11 cellular contexts compared by ENCODE assay signal in the genomic region with DNA sequence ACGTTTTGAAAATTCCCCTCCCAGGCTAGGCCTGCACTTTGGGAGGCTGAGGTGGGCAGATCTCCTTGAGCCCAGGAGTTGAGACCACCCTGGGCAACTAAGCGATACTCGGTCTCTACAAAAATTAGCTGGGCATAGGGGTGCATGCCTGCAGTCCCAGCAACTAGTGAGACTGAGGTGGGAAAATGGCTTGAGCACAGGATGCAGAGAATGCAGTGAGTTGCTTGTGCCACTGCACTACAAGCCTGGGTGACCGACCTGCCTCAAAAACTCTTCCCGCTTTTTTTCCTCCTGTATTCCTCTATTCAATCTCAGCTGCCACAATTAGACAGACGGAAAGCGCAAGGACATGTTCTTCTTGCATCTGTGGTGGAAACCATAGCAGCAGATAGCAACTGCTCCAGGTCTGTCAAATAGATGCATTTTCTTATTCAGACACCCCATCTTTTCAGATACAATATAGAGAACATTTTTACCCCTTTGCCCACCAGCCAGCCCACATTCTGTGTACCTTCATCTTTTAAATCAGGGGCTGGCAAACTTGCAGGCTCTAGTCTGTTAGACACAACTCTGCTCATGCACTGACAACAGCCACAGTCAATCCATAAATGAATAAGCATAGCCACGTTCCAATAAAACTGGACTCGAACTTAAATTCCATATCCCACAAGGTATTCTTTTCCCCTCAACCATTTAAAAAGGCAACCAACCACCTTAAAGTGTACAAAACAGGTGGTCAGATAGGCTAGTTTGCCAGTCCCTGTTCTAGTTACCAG. TPM values are rescaled to one million over a fixed set of nuclear protein-coding genes. Genes with fewer than 3 reads are reported as not detected.
A peak's percentile ranks its signal among the peaks of the same experiment; 100 is the strongest.
DNase-seq lines count a peak whose midpoint lies in the region; ATAC-seq, FAIRE-seq and TF ChIP-seq lines count a peak whose summit lies in the region.
"Had no signal": no experiment of that assay in that cellular context is flagged by ENCODE, and none has a peak within 500 bp of the region (broad histone marks: within the 10 kb centered on the region; RNA-seq: fewer than 3 reads in every experiment).

No MANE protein-coding gene starts in this region.

- no peak for DNase-seq in A549 (ENCODE audit: low read depth in 1 of 2, low spot score in 1 of 2)
- no peak for DNase-seq in GM12892 (ENCODE audit: insufficient read length)
- no peak for DNase-seq in activated CD8-positive, alpha-beta T cell treated with anti-CD3 and anti-CD28 coated beads, Interleukin-2, amount 10 ng/mL, durations not matched to agents 7 days and 5 days
- DNase-seq in left lobe of liver (ENCODE audit: low spot score): no peak
- DNase-seq in NOMO-1 treated with dmso at 0.1 percent for 144 hours (lab: John Stamatoyannopoulos, UW; ENCODE audit: unreplicated experiment): no peak
- DNase-seq in HEK293T (ENCODE audit: extremely low spot score): no peak
- no peak for DNase-seq in effector CD8-positive, alpha-beta T cell (lab: John Stamatoyannopoulos, UW)
- DNase-seq in NCI-H748 (lab: John Stamatoyannopoulos, UW; ENCODE audit: unreplicated experiment): no peak
- DNase-seq: NCI-H1694 treated with DMSO at 0.1 percent for 48 hours, posterior cingulate gyrus had no signal

- no peak for TF ChIP-seq EP300 in A549 (IDR thresholded peaks at IDR 0.05)

- no peak overlapping the region for H3K27ac ChIP-seq in A549

- no peak for TF ChIP-seq RAD21 in A549 (conservative IDR thresholded peaks at IDR 0.05 in 1 of 2, IDR thresholded peaks at IDR 0.05 in 1 of 2)

- peak overlapping the region; percentile 90; the same call in 2 of the 3 replicates for H3K4me2 ChIP-seq in A549

- H3K27me3 Mint-ChIP-seq in activated CD8-positive, alpha-beta T cell treated with anti-CD3 and anti-CD28 coated beads, Interleukin-2, amount 10 ng/mL, durations not matched to agents 7 days and 5 days (ENCODE audit: low read depth): no peaks in the 10 kb centered on the region

- 78% methylated on average over 9 of the region's 9 CpGs for WGBS in A549 (ENCODE audit: missing lambda C conversion rate)

- no peak overlapping the region for H3K4me3 ChIP-seq in A549

- no peak for TF ChIP-seq POLR2A in A549 (IDR thresholded peaks at IDR 0.05; ENCODE audit: low read length)
- peak; percentile 17; the same call in 1 of the 2 replicates for TF ChIP-seq POLR2A in GM12892 (IDR thresholded peaks at IDR 0.05; ENCODE audit: low read depth, low read length)

- FAIRE-seq in A549 (lab: Jason Lieb, UNC) (no peak), GM12892 (lab: Jason Lieb, UNC) (no peak)

- H3K9me3 Mint-ChIP-seq in activated CD8-positive, alpha-beta T cell treated with anti-CD3 and anti-CD28 coated beads, Interleukin-2, amount 10 ng/mL, durations not matched to agents 7 days and 5 days (ENCODE audit: insufficient read depth): no peaks in the 10 kb centered on the region

- no peaks in the 10 kb centered on the region for H3K9me3 ChIP-seq in A549

- H3K36me3 Mint-ChIP-seq in activated CD8-positive, alpha-beta T cell treated with anti-CD3 and anti-CD28 coated beads, Interleukin-2, amount 10 ng/mL, durations not matched to agents 7 days and 5 days (ENCODE audit: low read depth): peaks cover 86% of the 10 kb centered on the region

- H3K27ac Mint-ChIP-seq in activated CD8-positive, alpha-beta T cell treated with anti-CD3 and anti-CD28 coated beads, Interleukin-2, amount 10 ng/mL, durations not matched to agents 7 days and 5 days: peak overlapping the region; percentile 87

- peaks cover 76% of the 10 kb centered on the region for H3K4me1 Mint-ChIP-seq in activated CD8-positive, alpha-beta T cell treated with anti-CD3 and anti-CD28 coated beads, Interleukin-2, amount 10 ng/mL, durations not matched to agents 7 days and 5 days (ENCODE audit: low read depth)

- H3K4me3 Mint-ChIP-seq in activated CD8-positive, alpha-beta T cell treated with anti-CD3 and anti-CD28 coated beads, Interleukin-2, amount 10 ng/mL, durations not matched to agents 7 days and 5 days: peak overlapping the region; percentile 19

- CTCF ChIA-PET in A549 (lab: Yijun Ruan, JAX) (interaction anchor here (1.2 kb wide), 1 partner anchor 10 kb away, joined by 4 read pairs; no protein-coding TSS in a partner anchor), HEK293T (lab: Yijun Ruan, JAX) (no interaction called here)
- CTCF ChIA-PET in activated CD8-positive, alpha-beta T cell treated with anti-CD3 and anti-CD28 coated beads, Interleukin-2, amount 10 ng/mL, durations not matched to agents 7 days and 5 days (lab: Charles Lee): interaction anchor here (1.1 to 1.7 kb wide), 3 partner anchors 28 to 58 kb away, joined by 3 to 4 read pairs (median 3); no protein-coding TSS in a partner anchor

- POLR2A ChIA-PET in A549 (lab: Yijun Ruan, JAX): no interaction called here
- POLR2A ChIA-PET in activated CD8-positive, alpha-beta T cell treated with anti-CD3 and anti-CD28 coated beads, Interleukin-2, amount 10 ng/mL, durations not matched to agents 7 days and 5 days (lab: Charles Lee): interaction anchor here (0.5 to 1.6 kb wide), 3 partner anchors 15 to 32 kb away, joined by 3 to 4 read pairs (median 3); no protein-coding TSS in a partner anchor
- POLR2A ChIA-PET in HEK293T (lab: Yijun Ruan, JAX): interaction anchor here (0.6 kb wide), 1 partner anchor 43 kb away, joined by 3 read pairs; no protein-coding TSS in a partner anchor

- ATAC-seq in A549 (no peak), left lobe of liver (peak; percentile 14)
- ATAC-seq in activated CD8-positive, alpha-beta T cell treated with anti-CD3 and anti-CD28 coated beads, Interleukin-2, amount 10 ng/mL, durations not matched to agents 7 days and 5 days: no peak
- ATAC-seq: activated CD4-positive, CD25-positive, alpha-beta regulatory T cell treated with anti-CD3 and anti-CD28 coated beads, Interleukin-2, amount 50 U/mL, for 24 hours had no signal

- TF ChIP-seq CTCF in A549 (IDR thresholded peaks at IDR 0.05): no peak

- peaks cover 79% of the 10 kb centered on the region for H3K4me1 ChIP-seq in A549

TF ChIP-seq in A549, 52 proteins besides CTCF, POLR2A, EP300 and RAD21 (continues in another document):
- TF ChIP-seq HOXA7 (CRISPR knock-in tag; IDR thresholded peaks at IDR 0.05) (peak; percentile 34; the same call in 1 of the 2 replicates), RNF2 (IDR thresholded peaks at IDR 0.05; ENCODE audit: borderline replicate concordance, low read depth) (no peak), HDAC2 (IDR thresholded peaks at IDR 0.05) (no peak), KDM5A (IDR thresholded peaks at IDR 0.05) (no peak), POLR2AphosphoS2 (conservative IDR thresholded peaks at IDR 0.05; ENCODE audit: low read length) (peak; percentile 81; the same call in 1 of the 2 replicates), KDM1A (IDR thresholded peaks at IDR 0.05; ENCODE audit: low read depth) (no peak)

TF ChIP-seq in HEK293T, 16 proteins besides CTCF, POLR2A, EP300 and RAD21:
- no peak for TF ChIP-seq LEF1 (IDR thresholded peaks at IDR 0.05; ENCODE audit: borderline replicate concordance)
- TF ChIP-seq ZNF384 (IDR thresholded peaks at IDR 0.05): no peak
- TF ChIP-seq SUZ12 (IDR thresholded peaks at IDR 0.05): no peak
- no peak for TF ChIP-seq CTBP1 (IDR thresholded peaks at IDR 0.05; ENCODE audit: borderline replicate concordance)
- TF ChIP-seq NFRKB (IDR thresholded peaks at IDR 0.05): no peak
- TF ChIP-seq BHLHE40 (IDR thresholded peaks at IDR 0.05; ENCODE audit: borderline replicate concordance): no peak
- TF ChIP-seq ELF4 (IDR thresholded peaks at IDR 0.05): no peak
- TF ChIP-seq ARNT (IDR thresholded peaks at IDR 0.05): no peak
- TF ChIP-seq, protein P1, sequence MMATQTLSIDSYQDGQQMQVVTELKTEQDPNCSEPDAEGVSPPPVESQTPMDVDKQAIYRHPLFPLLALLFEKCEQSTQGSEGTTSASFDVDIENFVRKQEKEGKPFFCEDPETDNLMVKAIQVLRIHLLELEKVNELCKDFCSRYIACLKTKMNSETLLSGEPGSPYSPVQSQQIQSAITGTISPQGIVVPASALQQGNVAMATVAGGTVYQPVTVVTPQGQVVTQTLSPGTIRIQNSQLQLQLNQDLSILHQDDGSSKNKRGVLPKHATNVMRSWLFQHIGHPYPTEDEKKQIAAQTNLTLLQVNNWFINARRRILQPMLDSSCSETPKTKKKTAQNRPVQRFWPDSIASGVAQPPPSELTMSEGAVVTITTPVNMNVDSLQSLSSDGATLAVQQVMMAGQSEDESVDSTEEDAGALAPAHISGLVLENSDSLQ (IDR thresholded peaks at IDR 0.05): no peak
- no peak for TF ChIP-seq FOXM1 (IDR thresholded peaks at IDR 0.05; ENCODE audit: borderline replicate concordance)
- no peak for TF ChIP-seq TARDBP (IDR thresholded peaks at IDR 0.05)
- no peak for TF ChIP-seq HDGF (IDR thresholded peaks at IDR 0.05; ENCODE audit: borderline replicate concordance)
- TF ChIP-seq L3MBTL2 (conservative IDR thresholded peaks at IDR 0.05): no peak

RNA-seq across cellular contexts. Expression of a gene that starts 4.8 kb away (rescaled TPM):
- polyA plus RNA-seq in A549 (2011; rRNA removed): 3,255 and 3,850 TPM in 2 replicates
- 831 and 881 TPM in 2 replicates for polyA plus RNA-seq in A549 (2012; cell fraction: cytosol; rRNA removed)
- 235 and 371 TPM in 2 replicates for polyA plus RNA-seq in A549 (2012; cell fraction: nucleus; rRNA removed)
- 2,037 to 2,646 TPM (median 2,486 TPM) in 3 replicates for polyA plus RNA-seq in A549 (2017; fragmentation: RNase III; extraction: RNeasy Plus Mini Kit Qiagen cat#74134 plus additional on column Dnase treatment)
- 744 and 954 TPM in 2 replicates for polyA minus RNA-seq in A549 (2011; rRNA and poly(A)+ RNA removed)
- 7,184 TPM for polyA plus RNA-seq in GM12892 (2012; ENCODE audit: missing spikeins)
- 1,000 to 10,000 TPM; 3,981 to 4,076 TPM for total RNA-seq in activated CD8-positive, alpha-beta T cell treated with anti-CD3 and anti-CD28 coated beads, Interleukin-2, amount 10 ng/mL, durations not matched to agents 7 days and 5 days
- 2,011 TPM for total RNA-seq in left lobe of liver
